Comparison of ENCODE assay signal across 1 cellular context in the genomic region with DNA sequence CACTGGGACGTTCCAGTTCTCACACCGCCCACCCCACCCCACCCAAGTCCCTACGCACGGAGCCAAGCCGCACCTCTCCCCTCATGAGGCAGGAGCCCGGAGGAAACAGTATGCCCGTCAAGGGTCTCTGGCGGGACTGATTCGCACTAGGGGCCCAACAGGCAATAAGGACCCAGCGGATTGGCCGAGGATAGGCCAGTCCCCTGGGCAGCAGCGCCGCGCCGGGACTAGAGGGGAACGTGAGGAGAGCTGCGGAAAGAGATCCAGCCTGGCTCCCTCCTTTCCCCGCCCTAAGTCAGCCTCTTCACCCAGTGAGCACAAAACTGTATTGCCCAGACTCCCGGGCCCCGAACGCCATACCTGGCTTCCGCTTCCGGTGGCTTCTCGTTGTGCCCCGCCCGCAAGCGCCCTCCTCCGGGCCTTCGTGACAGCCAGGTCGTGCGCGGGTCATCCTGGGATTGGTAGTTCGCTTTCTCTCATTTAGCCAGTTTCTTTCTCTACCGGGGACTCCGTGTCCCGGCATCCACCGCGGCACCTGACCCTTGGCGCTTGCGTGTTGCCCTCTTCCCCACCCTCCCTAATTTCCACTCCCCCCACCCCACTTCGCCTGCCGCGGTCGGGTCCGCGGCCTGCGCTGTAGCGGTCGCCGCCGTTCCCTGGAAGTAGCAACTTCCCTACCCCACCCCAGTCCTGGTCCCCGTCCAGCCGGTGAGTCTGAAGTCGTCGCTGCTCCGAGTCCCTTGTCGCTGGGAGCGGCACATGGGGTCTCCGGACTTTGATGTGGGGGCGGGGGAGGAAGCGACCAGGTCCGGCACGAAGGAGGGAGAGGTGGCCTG.
TF ChIP-seq lines count a peak whose summit lies in the region.

Gene CSNK2B (plus strand): TSS at position 580 of the 836 bp plus-strand sequence. CDS start 752 bp downstream, outside the sequence.

TF ChIP-seq in HepG2, 621 proteins besides CTCF, POLR2A, EP300 and RAD21 (continued from another document and continues in another):
- TF ChIP-seq, protein P1, sequence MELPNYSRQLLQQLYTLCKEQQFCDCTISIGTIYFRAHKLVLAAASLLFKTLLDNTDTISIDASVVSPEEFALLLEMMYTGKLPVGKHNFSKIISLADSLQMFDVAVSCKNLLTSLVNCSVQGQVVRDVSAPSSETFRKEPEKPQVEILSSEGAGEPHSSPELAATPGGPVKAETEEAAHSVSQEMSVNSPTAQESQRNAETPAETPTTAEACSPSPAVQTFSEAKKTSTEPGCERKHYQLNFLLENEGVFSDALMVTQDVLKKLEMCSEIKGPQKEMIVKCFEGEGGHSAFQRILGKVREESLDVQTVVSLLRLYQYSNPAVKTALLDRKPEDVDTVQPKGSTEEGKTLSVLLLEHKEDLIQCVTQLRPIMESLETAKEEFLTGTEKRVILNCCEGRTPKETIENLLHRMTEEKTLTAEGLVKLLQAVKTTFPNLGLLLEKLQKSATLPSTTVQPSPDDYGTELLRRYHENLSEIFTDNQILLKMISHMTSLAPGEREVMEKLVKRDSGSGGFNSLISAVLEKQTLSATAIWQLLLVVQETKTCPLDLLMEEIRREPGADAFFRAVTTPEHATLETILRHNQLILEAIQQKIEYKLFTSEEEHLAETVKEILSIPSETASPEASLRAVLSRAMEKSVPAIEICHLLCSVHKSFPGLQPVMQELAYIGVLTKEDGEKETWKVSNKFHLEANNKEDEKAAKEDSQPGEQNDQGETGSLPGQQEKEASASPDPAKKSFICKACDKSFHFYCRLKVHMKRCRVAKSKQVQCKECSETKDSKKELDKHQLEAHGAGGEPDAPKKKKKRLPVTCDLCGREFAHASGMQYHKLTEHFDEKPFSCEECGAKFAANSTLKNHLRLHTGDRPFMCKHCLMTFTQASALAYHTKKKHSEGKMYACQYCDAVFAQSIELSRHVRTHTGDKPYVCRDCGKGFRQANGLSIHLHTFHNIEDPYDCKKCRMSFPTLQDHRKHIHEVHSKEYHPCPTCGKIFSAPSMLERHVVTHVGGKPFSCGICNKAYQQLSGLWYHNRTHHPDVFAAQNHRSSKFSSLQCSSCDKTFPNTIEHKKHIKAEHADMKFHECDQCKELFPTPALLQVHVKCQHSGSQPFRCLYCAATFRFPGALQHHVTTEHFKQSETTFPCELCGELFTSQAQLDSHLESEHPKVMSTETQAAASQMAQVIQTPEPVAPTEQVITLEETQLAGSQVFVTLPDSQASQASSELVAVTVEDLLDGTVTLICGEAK (IDR thresholded peaks at IDR 0.05) = peak; percentile 75
- TF ChIP-seq, protein P1 (CRISPR knock-in tag; IDR thresholded peaks at IDR 0.05) = peak; percentile 61
- TF ChIP-seq ELF4 (CRISPR knock-in tag; IDR thresholded peaks at IDR 0.05; ENCODE audit: borderline replicate concordance) (no peak; the same call in 1 of the 2 replicates), ZSCAN31 (CRISPR knock-in tag; IDR thresholded peaks at IDR 0.05; ENCODE audit: low read depth) (peak; percentile 44; the same call in 1 of the 2 replicates), CEBPG (CRISPR knock-in tag; IDR thresholded peaks at IDR 0.05) (peak; percentile 27; the same call in 1 of the 2 replicates), REL (CRISPR knock-in tag; conservative IDR thresholded peaks at IDR 0.05) (no peak; the same call in 1 of the 2 replicates), ZNF367 (CRISPR knock-in tag; IDR thresholded peaks at IDR 0.05; ENCODE audit: borderline replicate concordance) (no peak), ZNF883 (CRISPR knock-in tag; IDR thresholded peaks at IDR 0.05; ENCODE audit: not compliant biosample characterization) (peak; percentile 19), ZNF614 (CRISPR knock-in tag; IDR thresholded peaks at IDR 0.05; ENCODE audit: borderline replicate concordance) (peak; percentile 50; the same call in 1 of the 2 replicates), ZNF672 (CRISPR knock-in tag; IDR thresholded peaks at IDR 0.05) (no peak), ZNF737 (CRISPR knock-in tag; IDR thresholded peaks at IDR 0.05; ENCODE audit: borderline replicate concordance) (no peak), SMAD9 (CRISPR knock-in tag; IDR thresholded peaks at IDR 0.05) (0 out of 2 replicates have a peak, but pooled peaks have one; percentile 59), DMAP1 (CRISPR knock-in tag; IDR thresholded peaks at IDR 0.05) (peak; percentile 91), ZNF773 (CRISPR knock-in tag; IDR thresholded peaks at IDR 0.05; ENCODE audit: borderline replicate concordance) (0 out of 2 replicates have a peak, but pooled peaks have one; percentile 29), KDM2A (CRISPR knock-in tag; IDR thresholded peaks at IDR 0.05; ENCODE audit: borderline replicate concordance, low read depth) (peak; percentile 80; the same call in 1 of the 2 replicates), MTF1 (CRISPR knock-in tag; IDR thresholded peaks at IDR 0.05) (0 out of 2 replicates have a peak, but pooled peaks have one; percentile 55), ZNF180 (CRISPR knock-in tag; IDR thresholded peaks at IDR 0.05; ENCODE audit: borderline replicate concordance, low read depth) (0 out of 2 replicates have a peak, but pooled peaks have one; percentile 31), HDAC1 (CRISPR knock-in tag; IDR thresholded peaks at IDR 0.05) (peak; percentile 75), HES4 (CRISPR knock-in tag; IDR thresholded peaks at IDR 0.05; ENCODE audit: borderline replicate concordance) (0 out of 2 replicates have a peak, but pooled peaks have one; percentile 48), ZNF143 (CRISPR knock-in tag; IDR thresholded peaks at IDR 0.05) (peak; percentile 98), KDM4B (CRISPR knock-in tag; IDR thresholded peaks at IDR 0.05) (peak; percentile 62), ZNF547 (CRISPR knock-in tag; IDR thresholded peaks at IDR 0.05) (peak; percentile 5; the same call in 1 of the 2 replicates), ZNF510 (CRISPR knock-in tag; IDR thresholded peaks at IDR 0.05; ENCODE audit: low read depth) (peak; percentile 69), ZNF34 (CRISPR knock-in tag; IDR thresholded peaks at IDR 0.05; ENCODE audit: borderline replicate concordance) (peak; percentile 59; the same call in 1 of the 2 replicates), NKX3-1 (CRISPR knock-in tag; IDR thresholded peaks at IDR 0.05) (0 out of 2 replicates have a peak, but pooled peaks have one; percentile 87), RARA (CRISPR knock-in tag; IDR thresholded peaks at IDR 0.05) (0 out of 2 replicates have a peak, but pooled peaks have one; percentile 1), SP140L (CRISPR knock-in tag; IDR thresholded peaks at IDR 0.05; ENCODE audit: borderline replicate concordance) (no peak), ZBTB7A (CRISPR knock-in tag; IDR thresholded peaks at IDR 0.05) (peak; percentile 94), PHF21A (CRISPR knock-in tag; IDR thresholded peaks at IDR 0.05) (0 out of 2 replicates have a peak, but pooled peaks have one; percentile 11), SRY (CRISPR knock-in tag; IDR thresholded peaks at IDR 0.05) (peak; percentile 86), GMEB2 (CRISPR knock-in tag; IDR thresholded peaks at IDR 0.05; ENCODE audit: low read depth) (peak; percentile 68; the same call in 1 of the 2 replicates), ZNF263 (CRISPR knock-in tag; IDR thresholded peaks at IDR 0.05) (peak; percentile 55; the same call in 1 of the 2 replicates), ZNF747 (CRISPR knock-in tag; IDR thresholded peaks at IDR 0.05; ENCODE audit: borderline replicate concordance) (peak; percentile 84; the same call in 1 of the 2 replicates), CREB1 (IDR thresholded peaks at IDR 0.05) (peak; percentile 81), CREB1 (CRISPR knock-in tag; IDR thresholded peaks at IDR 0.05) (peak; percentile 93), ASH2L (IDR thresholded peaks at IDR 0.05; ENCODE audit: insufficient read length, low read depth, low read length) (peak; percentile 87), ZNF850 (CRISPR knock-in tag; conservative IDR thresholded peaks at IDR 0.05) (no peak), FOXP1 (IDR thresholded peaks at IDR 0.05) (no peak), FOXP1 (CRISPR knock-in tag; IDR thresholded peaks at IDR 0.05) (peak; percentile 26; the same call in 1 of the 2 replicates), LBX2 (CRISPR knock-in tag; IDR thresholded peaks at IDR 0.05; ENCODE audit: borderline replicate concordance) (0 out of 2 replicates have a peak, but pooled peaks have one; percentile 55), RNF2 (conservative IDR thresholded peaks at IDR 0.05; ENCODE audit: low read depth) (no peak)
- TF ChIP-seq, protein P2, sequence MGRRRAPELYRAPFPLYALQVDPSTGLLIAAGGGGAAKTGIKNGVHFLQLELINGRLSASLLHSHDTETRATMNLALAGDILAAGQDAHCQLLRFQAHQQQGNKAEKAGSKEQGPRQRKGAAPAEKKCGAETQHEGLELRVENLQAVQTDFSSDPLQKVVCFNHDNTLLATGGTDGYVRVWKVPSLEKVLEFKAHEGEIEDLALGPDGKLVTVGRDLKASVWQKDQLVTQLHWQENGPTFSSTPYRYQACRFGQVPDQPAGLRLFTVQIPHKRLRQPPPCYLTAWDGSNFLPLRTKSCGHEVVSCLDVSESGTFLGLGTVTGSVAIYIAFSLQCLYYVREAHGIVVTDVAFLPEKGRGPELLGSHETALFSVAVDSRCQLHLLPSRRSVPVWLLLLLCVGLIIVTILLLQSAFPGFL (CRISPR knock-in tag; IDR thresholded peaks at IDR 0.05) = no peak
- TF ChIP-seq, protein P3, sequence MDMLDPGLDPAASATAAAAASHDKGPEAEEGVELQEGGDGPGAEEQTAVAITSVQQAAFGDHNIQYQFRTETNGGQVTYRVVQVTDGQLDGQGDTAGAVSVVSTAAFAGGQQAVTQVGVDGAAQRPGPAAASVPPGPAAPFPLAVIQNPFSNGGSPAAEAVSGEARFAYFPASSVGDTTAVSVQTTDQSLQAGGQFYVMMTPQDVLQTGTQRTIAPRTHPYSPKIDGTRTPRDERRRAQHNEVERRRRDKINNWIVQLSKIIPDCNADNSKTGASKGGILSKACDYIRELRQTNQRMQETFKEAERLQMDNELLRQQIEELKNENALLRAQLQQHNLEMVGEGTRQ (IDR thresholded peaks at IDR 0.05; ENCODE audit: low read depth, low read length) = peak; percentile 61
- TF ChIP-seq, protein P3 (CRISPR knock-in tag; IDR thresholded peaks at IDR 0.05; ENCODE audit: borderline replicate concordance) = peak; percentile 75
- TF ChIP-seq, protein P4, sequence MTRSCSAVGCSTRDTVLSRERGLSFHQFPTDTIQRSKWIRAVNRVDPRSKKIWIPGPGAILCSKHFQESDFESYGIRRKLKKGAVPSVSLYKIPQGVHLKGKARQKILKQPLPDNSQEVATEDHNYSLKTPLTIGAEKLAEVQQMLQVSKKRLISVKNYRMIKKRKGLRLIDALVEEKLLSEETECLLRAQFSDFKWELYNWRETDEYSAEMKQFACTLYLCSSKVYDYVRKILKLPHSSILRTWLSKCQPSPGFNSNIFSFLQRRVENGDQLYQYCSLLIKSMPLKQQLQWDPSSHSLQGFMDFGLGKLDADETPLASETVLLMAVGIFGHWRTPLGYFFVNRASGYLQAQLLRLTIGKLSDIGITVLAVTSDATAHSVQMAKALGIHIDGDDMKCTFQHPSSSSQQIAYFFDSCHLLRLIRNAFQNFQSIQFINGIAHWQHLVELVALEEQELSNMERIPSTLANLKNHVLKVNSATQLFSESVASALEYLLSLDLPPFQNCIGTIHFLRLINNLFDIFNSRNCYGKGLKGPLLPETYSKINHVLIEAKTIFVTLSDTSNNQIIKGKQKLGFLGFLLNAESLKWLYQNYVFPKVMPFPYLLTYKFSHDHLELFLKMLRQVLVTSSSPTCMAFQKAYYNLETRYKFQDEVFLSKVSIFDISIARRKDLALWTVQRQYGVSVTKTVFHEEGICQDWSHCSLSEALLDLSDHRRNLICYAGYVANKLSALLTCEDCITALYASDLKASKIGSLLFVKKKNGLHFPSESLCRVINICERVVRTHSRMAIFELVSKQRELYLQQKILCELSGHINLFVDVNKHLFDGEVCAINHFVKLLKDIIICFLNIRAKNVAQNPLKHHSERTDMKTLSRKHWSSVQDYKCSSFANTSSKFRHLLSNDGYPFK (CRISPR knock-in tag; IDR thresholded peaks at IDR 0.05; ENCODE audit: borderline replicate concordance) = peak; percentile 81
